In genomic region chr10:32314588-32314987, GRCh38 we compare ENCODE assay signal across 20 cellular contexts. TPM values are rescaled to one million over a fixed set of nuclear protein-coding genes. Genes with fewer than 3 reads are reported as not detected.
A peak's percentile ranks its signal among the peaks of the same experiment; 100 is the strongest.
DNase-seq lines count a peak whose midpoint lies in the region; ATAC-seq and TF ChIP-seq lines count a peak whose summit lies in the region.
"Had no signal": no experiment of that assay in that cellular context is flagged by ENCODE, and none has a peak within 500 bp of the region (broad histone marks: within the 10 kb centered on the region; RNA-seq: fewer than 3 reads in every experiment).

No MANE protein-coding gene starts in this region.

- no peak for ATAC-seq in naive thymus-derived CD4-positive, alpha-beta T cell
- ATAC-seq in stimulated activated naive CD8-positive, alpha-beta T cell treated with anti-CD3 and anti-CD28 coated beads, Interleukin-15, amount 100 ng/mL, for 72 hours, result no peak
- ATAC-seq: gastroesophageal sphincter, Panc1, psoas muscle had no signal

- no peak overlapping the region for H3K4me3 Mint-ChIP-seq in activated CD4-positive, alpha-beta memory T cell treated with anti-CD3 and anti-CD28 coated beads, Interleukin-2, amount 10 ng/mL, durations not matched to agents 7 days and 5 days
- H3K4me3 Mint-ChIP-seq in naive thymus-derived CD4-positive, alpha-beta T cell, result peak overlapping the region in 7 of 10 donors; percentile 14 to 63 (median 32)
- H3K4me3 Mint-ChIP-seq in stimulated activated naive CD8-positive, alpha-beta T cell treated with anti-CD3 and anti-CD28 coated beads, Interleukin-15, amount 100 ng/mL, for 72 hours, result peak overlapping the region in 1 of 2 donors; percentile 11
- H3K4me3 Mint-ChIP-seq: nephron progenitor cell; stimulated activated naive CD8-positive, alpha-beta T cell treated with anti-CD3 and anti-CD28 coated beads, Interleukin-15, Interleukin-2, amounts not matched to agents 100 ng/mL and 50 ng/mL, for 24 hours had no signal

- no peaks in the 10 kb centered on the region for H3K9me3 Mint-ChIP-seq in activated CD4-positive, alpha-beta memory T cell treated with anti-CD3 and anti-CD28 coated beads, Interleukin-2, amount 10 ng/mL, durations not matched to agents 7 days and 5 days
- no peaks in the 10 kb centered on the region for H3K9me3 Mint-ChIP-seq in naive thymus-derived CD4-positive, alpha-beta T cell
- H3K9me3 Mint-ChIP-seq in stimulated activated naive CD8-positive, alpha-beta T cell treated with anti-CD3 and anti-CD28 coated beads, Interleukin-15, amount 100 ng/mL, for 72 hours, result no peaks in the 10 kb centered on the region
- H3K9me3 Mint-ChIP-seq: stimulated activated naive CD8-positive, alpha-beta T cell treated with anti-CD3 and anti-CD28 coated beads, Interleukin-15, Interleukin-2, amounts not matched to agents 100 ng/mL and 50 ng/mL, for 24 hours had no signal

- CTCF ChIA-PET in activated CD4-positive, alpha-beta memory T cell treated with anti-CD3 and anti-CD28 coated beads, Interleukin-2, amount 10 ng/mL, durations not matched to agents 7 days and 5 days (lab: Charles Lee), result no interaction called here
- CTCF ChIA-PET in naive thymus-derived CD4-positive, alpha-beta T cell (lab: Charles Lee), result interaction anchor here (0.9 kb wide), 1 partner anchor 112 kb away, joined by 3 read pairs; no protein-coding TSS in a partner anchor

- H4K20me1 ChIP-seq in DOHH2 (ENCODE audit: control insufficient read depth, insufficient read depth, low read depth, low read length), result peaks cover 9% of the 10 kb centered on the region; the same call in 1 of the 2 replicates

- H3K4me3 ChIP-seq in BE2C (ENCODE audit: low read depth, low read length), result peak overlapping the region; percentile 6; the same call in 1 of the 2 replicates
- peak overlapping the region; percentile 3 for H3K4me3 ChIP-seq in DOHH2 (ENCODE audit: low read length)
- H3K4me3 ChIP-seq in naive thymus-derived CD4-positive, alpha-beta T cell (ENCODE audit: low read length), result no peak overlapping the region
- H3K4me3 ChIP-seq: gastroesophageal sphincter, psoas muscle, SJSA1 had no signal

- TF ChIP-seq CTCF in BE2C (IDR thresholded peaks at IDR 0.05; ENCODE audit: low read depth, low read length), result no peak
- TF ChIP-seq CTCF in DOHH2 (IDR thresholded peaks at IDR 0.05; ENCODE audit: low read depth, low read length, poor library complexity, severe bottlenecking), result no peak

- H3K36me3 Mint-ChIP-seq in activated CD4-positive, alpha-beta memory T cell treated with anti-CD3 and anti-CD28 coated beads, Interleukin-2, amount 10 ng/mL, durations not matched to agents 7 days and 5 days (ENCODE audit: low read depth), result peaks cover 34% of the 10 kb centered on the region
- H3K36me3 Mint-ChIP-seq in naive thymus-derived CD4-positive, alpha-beta T cell, result peaks cover 0 to 24% (median 3%) of the 10 kb centered on the region in 5 donors

- DNase-seq in BE2C (peak; percentile 24), NCI-H1436 treated with DMSO at 0.1 percent for 48 hours (lab: John Stamatoyannopoulos, UW) (no peak), GF-D8 (lab: John Stamatoyannopoulos, UW) (no peak), GM19238 (ENCODE audit: insufficient read length, low spot score) (no peak)
- DNase-seq in activated CD4-positive, alpha-beta memory T cell treated with anti-CD3 and anti-CD28 coated beads, Interleukin-2, amount 10 ng/mL, durations not matched to agents 7 days and 5 days, result no peak
- DNase-seq in naive thymus-derived CD4-positive, alpha-beta T cell, result no peak
- DNase-seq in stimulated activated naive CD8-positive, alpha-beta T cell treated with anti-CD3 and anti-CD28 coated beads, Interleukin-15, amount 100 ng/mL, for 72 hours, result no peak
- DNase-seq: cerebellar nuclear complex; NCI-H1105 treated with DMSO at 0.1 percent for 48 hours; NCI-H510A; nephron progenitor cell; psoas muscle; stimulated activated CD4-positive, alpha-beta T cell treated with anti-CD3 and anti-CD28 coated beads, Interleukin-2, amount 100 ng/mL, for 24 hours; T-helper 9 cell; trophoblast cell had no signal

- peaks cover 99% of the 10 kb centered on the region for H3K79me2 ChIP-seq in DOHH2 (ENCODE audit: control insufficient read depth, low read length)

- no peaks in the 10 kb centered on the region for H3K9me3 ChIP-seq in BE2C
- H3K9me3 ChIP-seq in DOHH2 (ENCODE audit: control insufficient read depth, insufficient read depth, low read length), result no peaks in the 10 kb centered on the region
- H3K9me3 ChIP-seq in naive thymus-derived CD4-positive, alpha-beta T cell (ENCODE audit: control insufficient read depth in 2 of 3, low read length in 3 of 3), result no peaks in the 10 kb centered on the region
- H3K9me3 ChIP-seq: gastroesophageal sphincter, psoas muscle, SJSA1 had no signal

- no peak overlapping the region for H3K27ac ChIP-seq in DOHH2 (ENCODE audit: low read depth, low read length)
- no peak overlapping the region for H3K27ac ChIP-seq in naive thymus-derived CD4-positive, alpha-beta T cell (ENCODE audit: low read depth, low read length)
- H3K27ac ChIP-seq: gastroesophageal sphincter, psoas muscle, SJSA1 had no signal

- H3K4me2 ChIP-seq in DOHH2 (ENCODE audit: low read length), result peak overlapping the region; percentile 34

- H3K9me2 ChIP-seq in DOHH2 (replicated peaks; ENCODE audit: control insufficient read depth, low read length), result no peaks in the 10 kb centered on the region

- H3K4me1 Mint-ChIP-seq in activated CD4-positive, alpha-beta memory T cell treated with anti-CD3 and anti-CD28 coated beads, Interleukin-2, amount 10 ng/mL, durations not matched to agents 7 days and 5 days, result peaks cover 54% of the 10 kb centered on the region
- H3K4me1 Mint-ChIP-seq in naive thymus-derived CD4-positive, alpha-beta T cell, result peaks cover 56 to 93% (median 79%) of the 10 kb centered on the region in 7 donors
- peaks cover 60% of the 10 kb centered on the region for H3K4me1 Mint-ChIP-seq in stimulated activated naive CD8-positive, alpha-beta T cell treated with anti-CD3 and anti-CD28 coated beads, Interleukin-15, amount 100 ng/mL, for 72 hours

- intact Hi-C loops in naive thymus-derived CD4-positive, alpha-beta T cell (cut with micrococcal nuclease), result no loop called here

- H3F3A ChIP-seq in DOHH2 (ENCODE audit: control insufficient read depth, insufficient read depth), result peaks cover 9% of the 10 kb centered on the region

- POLR2A ChIA-PET in activated CD4-positive, alpha-beta memory T cell treated with anti-CD3 and anti-CD28 coated beads, Interleukin-2, amount 10 ng/mL, durations not matched to agents 7 days and 5 days (lab: Charles Lee), result interaction anchor here (0.8 to 2.0 kb wide), 3 partner anchors 19 to 32 kb away, joined by 3 to 5 read pairs (median 4); no protein-coding TSS in a partner anchor
- POLR2A ChIA-PET in naive thymus-derived CD4-positive, alpha-beta T cell (lab: Charles Lee), result interaction anchor here (0.8 to 1.2 kb wide), 2 partner anchors 10 to 38 kb away, joined by 4 to 5 read pairs; no protein-coding TSS in a partner anchor

- H3K4me1 ChIP-seq in BE2C, result peaks cover 14% of the 10 kb centered on the region
- peaks cover 65% of the 10 kb centered on the region for H3K4me1 ChIP-seq in DOHH2 (ENCODE audit: control insufficient read depth, low read length)
- peaks cover 44 to 63% of the 10 kb centered on the region in 2 donors for H3K4me1 ChIP-seq in naive thymus-derived CD4-positive, alpha-beta T cell (ENCODE audit: control insufficient read depth in 2 of 2, insufficient read depth in 2 of 2, low read length in 2 of 2)

- H3K27me3 Mint-ChIP-seq in activated CD4-positive, alpha-beta memory T cell treated with anti-CD3 and anti-CD28 coated beads, Interleukin-2, amount 10 ng/mL, durations not matched to agents 7 days and 5 days, result no peaks in the 10 kb centered on the region
- H3K27me3 Mint-ChIP-seq in naive thymus-derived CD4-positive, alpha-beta T cell, result no peaks in the 10 kb centered on the region
- H3K27me3 Mint-ChIP-seq in stimulated activated naive CD8-positive, alpha-beta T cell treated with anti-CD3 and anti-CD28 coated beads, Interleukin-15, amount 100 ng/mL, for 72 hours, result no peaks in the 10 kb centered on the region
- H3K27me3 Mint-ChIP-seq: stimulated activated naive CD8-positive, alpha-beta T cell treated with anti-CD3 and anti-CD28 coated beads, Interleukin-15, Interleukin-2, amounts not matched to agents 100 ng/mL and 50 ng/mL, for 24 hours had no signal

- H3K27me3 ChIP-seq in BE2C, result no peaks in the 10 kb centered on the region
- H3K27me3 ChIP-seq in DOHH2 (ENCODE audit: control insufficient read depth, low read length), result no peaks in the 10 kb centered on the region
- H3K27me3 ChIP-seq in naive thymus-derived CD4-positive, alpha-beta T cell (ENCODE audit: control insufficient read depth in 2 of 2, insufficient read depth in 2 of 2, low read length in 2 of 2), result no peaks in the 10 kb centered on the region
- H3K27me3 ChIP-seq: gastroesophageal sphincter, SJSA1 had no signal

- H3K27ac Mint-ChIP-seq in activated CD4-positive, alpha-beta memory T cell treated with anti-CD3 and anti-CD28 coated beads, Interleukin-2, amount 10 ng/mL, durations not matched to agents 7 days and 5 days, result peak overlapping the region; percentile 37
- peak overlapping the region; percentile 0 to 89 (median 28) for H3K27ac Mint-ChIP-seq in naive thymus-derived CD4-positive, alpha-beta T cell
- H3K27ac Mint-ChIP-seq in stimulated activated naive CD8-positive, alpha-beta T cell treated with anti-CD3 and anti-CD28 coated beads, Interleukin-15, amount 100 ng/mL, for 72 hours, result peak overlapping the region in 1 of 2 donors; percentile 55
- H3K27ac Mint-ChIP-seq: nephron progenitor cell; stimulated activated naive CD8-positive, alpha-beta T cell treated with anti-CD3 and anti-CD28 coated beads, Interleukin-15, Interleukin-2, amounts not matched to agents 100 ng/mL and 50 ng/mL, for 24 hours had no signal

- H3K36me3 ChIP-seq in BE2C (no peaks in the 10 kb centered on the region), DOHH2 (ENCODE audit: control insufficient read depth, low read length) (peaks cover 31% of the 10 kb centered on the region)
- H3K36me3 ChIP-seq in naive thymus-derived CD4-positive, alpha-beta T cell (ENCODE audit: control insufficient read depth in 2 of 3, insufficient read depth in 3 of 3, low read length in 3 of 3), result no peaks in the 10 kb centered on the region
- H3K36me3 ChIP-seq: gastroesophageal sphincter had no signal

RNA-seq across cellular contexts. Expression of gene EPC1, which starts 32.4 kb away (rescaled TPM):
- 43.5 TPM for polyA plus RNA-seq in BE2C (2012; ENCODE audit: insufficient read depth, insufficient read length, low read depth)
- 10 to 100 TPM; 41.6 to 43.0 TPM for total RNA-seq in activated CD4-positive, alpha-beta memory T cell treated with anti-CD3 and anti-CD28 coated beads, Interleukin-2, amount 10 ng/mL, durations not matched to agents 7 days and 5 days
- 100 to 1,000 TPM in 4 of 5 experiments, 10 to 100 TPM in 1; 46.0 to 156 (median 117) TPM for total RNA-seq in naive thymus-derived CD4-positive, alpha-beta T cell
- polyA plus RNA-seq in naive thymus-derived CD4-positive, alpha-beta T cell, result 10 to 100 TPM; 50.0 to 63.3 TPM
